ENCODE assay signal across 8 cellular contexts in genomic region chr11:72433455-72434061, GRCh38. TPM values are rescaled to one million over a fixed set of nuclear protein-coding genes. Genes with fewer than 3 reads are reported as not detected.
DNase-seq lines count a peak whose midpoint lies in the region; ATAC-seq, FAIRE-seq and TF ChIP-seq lines count a peak whose summit lies in the region.

No MANE protein-coding gene starts in this region.

- ATAC-seq in left ventricle myocardium superior = no peak
- no peak for ATAC-seq in HG02973 (IDR thresholded peaks at IDR 0.05; ENCODE audit: unreplicated experiment)

- DNase-seq in left ventricle myocardium inferior (peak; percentile 29), left ventricle myocardium superior (no peak), kidney (peak; percentile 53), NCI-H748 treated with DMSO at 0.1 percent for 48 hours (lab: John Stamatoyannopoulos, UW) (no peak), kidney glomerular epithelial cell (lab: John Stamatoyannopoulos, UW) (no peak)
- no peak for DNase-seq in activated T-helper 2 cell treated with anti-CD3 and anti-CD28 coated beads, Interferon-gamma antibody, Interleukin-2, Interleukin-4, amounts not matched to agents 10 μg/mL and 5 μg/mL and 100 μg/mL, durations not matched to agents 14 hours and 24 hours and 36 hours (ENCODE audit: low spot score)

- H3K4me1 ChIP-seq in left ventricle myocardium inferior = peaks cover 29% of the 10 kb centered on the region
- H3K4me1 ChIP-seq in kidney (ENCODE audit: control insufficient read depth in 1 of 2, insufficient read depth in 1 of 2, low read depth in 1 of 2, low read length in 2 of 2) = peaks cover 3 to 7% of the 10 kb centered on the region in 2 donors
- no peaks in the 10 kb centered on the region for H3K4me1 ChIP-seq in thymus (ENCODE audit: control insufficient read depth, insufficient read depth, low read length)

- H3K4me1 Mint-ChIP-seq in activated T-helper 2 cell treated with anti-CD3 and anti-CD28 coated beads, Interferon-gamma antibody, Interleukin-2, Interleukin-4, amounts not matched to agents 10 μg/mL and 5 μg/mL and 100 μg/mL, durations not matched to agents 14 hours and 24 hours and 36 hours (ENCODE audit: low read depth) = peaks cover 31% of the 10 kb centered on the region

- no peaks in the 10 kb centered on the region for H3K27me3 ChIP-seq in left ventricle myocardium inferior (ENCODE audit: low read depth)
- no peaks in the 10 kb centered on the region for H3K27me3 ChIP-seq in thymus (ENCODE audit: control insufficient read depth, insufficient read depth)

- peak overlapping the region in 1 of 2 donors; percentile 66 for H3K9ac ChIP-seq in kidney (ENCODE audit: low read length in 2 of 2)

- no peaks in the 10 kb centered on the region for H3K9me3 Mint-ChIP-seq in activated T-helper 2 cell treated with anti-CD3 and anti-CD28 coated beads, Interferon-gamma antibody, Interleukin-2, Interleukin-4, amounts not matched to agents 10 μg/mL and 5 μg/mL and 100 μg/mL, durations not matched to agents 14 hours and 24 hours and 36 hours

- H3K4me3 ChIP-seq in left ventricle myocardium inferior = peak overlapping the region; percentile 85
- H3K4me3 ChIP-seq in kidney (ENCODE audit: low read length in 2 of 2) = peak overlapping the region; percentile 70 to 94
- H3K4me3 ChIP-seq in thymus (ENCODE audit: low read length) = peak overlapping the region; percentile 71

- H3K4me3 Mint-ChIP-seq in activated T-helper 2 cell treated with anti-CD3 and anti-CD28 coated beads, Interferon-gamma antibody, Interleukin-2, Interleukin-4, amounts not matched to agents 10 μg/mL and 5 μg/mL and 100 μg/mL, durations not matched to agents 14 hours and 24 hours and 36 hours (ENCODE audit: low read depth) = peak overlapping the region; percentile 96

- H3K27ac ChIP-seq in left ventricle myocardium inferior (replicated peaks) (peak overlapping the region; percentile 88), kidney (ENCODE audit: low read depth in 2 of 2, low read length in 2 of 2) (peak overlapping the region; percentile 82 to 93), thymus (ENCODE audit: low read depth) (no peak overlapping the region)

- H3K36me3 ChIP-seq in left ventricle myocardium inferior (peaks cover 17% of the 10 kb centered on the region), kidney (ENCODE audit: control insufficient read depth in 1 of 2, insufficient read depth in 2 of 2, low read length in 2 of 2) (peaks cover 4 to 6% of the 10 kb centered on the region in 2 donors), thymus (ENCODE audit: control insufficient read depth, insufficient read depth) (peaks cover 14% of the 10 kb centered on the region)

- H3K36me3 Mint-ChIP-seq in activated T-helper 2 cell treated with anti-CD3 and anti-CD28 coated beads, Interferon-gamma antibody, Interleukin-2, Interleukin-4, amounts not matched to agents 10 μg/mL and 5 μg/mL and 100 μg/mL, durations not matched to agents 14 hours and 24 hours and 36 hours (ENCODE audit: low read depth) = peaks cover 10% of the 10 kb centered on the region

- peak overlapping the region; percentile 94 for H3K27ac Mint-ChIP-seq in activated T-helper 2 cell treated with anti-CD3 and anti-CD28 coated beads, Interferon-gamma antibody, Interleukin-2, Interleukin-4, amounts not matched to agents 10 μg/mL and 5 μg/mL and 100 μg/mL, durations not matched to agents 14 hours and 24 hours and 36 hours

- WGBS in thymus = 63% methylated on average over 15 of the region's 15 CpGs

- H3K27me3 Mint-ChIP-seq in activated T-helper 2 cell treated with anti-CD3 and anti-CD28 coated beads, Interferon-gamma antibody, Interleukin-2, Interleukin-4, amounts not matched to agents 10 μg/mL and 5 μg/mL and 100 μg/mL, durations not matched to agents 14 hours and 24 hours and 36 hours (ENCODE audit: low read depth) = peaks cover 6% of the 10 kb centered on the region

- intact Hi-C loops in left ventricle myocardium inferior (cut with micrococcal nuclease) = no loop called here
- intact Hi-C loops in left ventricle myocardium superior (cut with micrococcal nuclease) = no loop called here
- intact Hi-C loops in activated T-helper 2 cell treated with anti-CD3 and anti-CD28 coated beads, Interferon-gamma antibody, Interleukin-2, Interleukin-4, amounts not matched to agents 10 μg/mL and 5 μg/mL and 100 μg/mL, durations not matched to agents 14 hours and 24 hours and 36 hours (cut with micrococcal nuclease) = loop anchor here (1.0 to 5.0 kb wide), 6 partner anchors 107 to 456 kb away; partner anchors contain the start of genes INPPL1, LRRC51 and NUMA1
- intact Hi-C loops in kidney (cut with DNase I) = no loop called here

- FAIRE-seq in kidney (lab: Jason Lieb, UNC) = no peak

- H3K9me3 ChIP-seq in left ventricle myocardium inferior (replicated peaks) (no peaks in the 10 kb centered on the region), kidney (ENCODE audit: control insufficient read depth in 1 of 2, low read length in 2 of 2) (no peaks in the 10 kb centered on the region), thymus (ENCODE audit: control insufficient read depth) (no peaks in the 10 kb centered on the region)

- TF ChIP-seq CTCF in left ventricle myocardium inferior (IDR thresholded peaks at IDR 0.05; ENCODE audit: borderline replicate concordance) (no peak), kidney (IDR thresholded peaks at IDR 0.05; ENCODE audit: borderline replicate concordance, extremely low read depth, insufficient read depth) (no peak)

RNA-seq across cellular contexts. Expression of gene CLPB, which starts 0.8 kb away (rescaled TPM):
- 20.5 TPM for total RNA-seq in left ventricle myocardium inferior
- 16.4 TPM for total RNA-seq in left ventricle myocardium superior
- total RNA-seq in activated T-helper 2 cell treated with anti-CD3 and anti-CD28 coated beads, Interferon-gamma antibody, Interleukin-2, Interleukin-4, amounts not matched to agents 10 μg/mL and 5 μg/mL and 100 μg/mL, durations not matched to agents 14 hours and 24 hours and 36 hours = 38.2 and 40.6 TPM in 2 replicates
- total RNA-seq in kidney = 25.0 TPM
- 25.5 TPM for polyA plus RNA-seq in kidney (ENCODE audit: insufficient read depth, low read depth, low replicate concordance)
- polyA plus RNA-seq in thymus = 6.5 TPM

Comparison
In these comparisons a context has a peak if more than half of its experiments do, and no peak if none do; other contexts are left out.
1. DNase-seq: peak in left ventricle myocardium inferior (single experiment) and kidney (single experiment); none in left ventricle myocardium superior (single experiment), activated T-helper 2 cell treated with anti-CD3 and anti-CD28 coated beads, Interferon-gamma antibody, Interleukin-2, Interleukin-4, amounts not matched to agents 10 μg/mL and 5 μg/mL and 100 μg/mL, durations not matched to agents 14 hours and 24 hours and 36 hours (single experiment), NCI-H748 treated with DMSO at 0.1 percent for 48 hours (single experiment) and kidney glomerular epithelial cell (single experiment).
2. Peak in every context shown above with its lines, with median percentiles within 50 percentile points of each other: H3K4me3 ChIP-seq.